ENCODE assay signal across 22 cellular contexts in genomic region chr15:48929611-48930170, GRCh38. TPM values are rescaled to one million over a fixed set of nuclear protein-coding genes. Genes with fewer than 3 reads are reported as not detected.
DNase-seq lines count a peak whose midpoint lies in the region; ATAC-seq and TF ChIP-seq lines count a peak whose summit lies in the region.
"Had no signal": no experiment of that assay in that cellular context is flagged by ENCODE, and none has a peak within 500 bp of the region (broad histone marks: within the 10 kb centered on the region; RNA-seq: fewer than 3 reads in every experiment).

No MANE protein-coding gene starts in this region.

- no peaks in the 10 kb centered on the region for H3K4me1 ChIP-seq in breast epithelium
- no peaks in the 10 kb centered on the region for H3K4me1 ChIP-seq in ascending aorta
- H3K4me1 ChIP-seq in smooth muscle cell (ENCODE audit: low read depth) = peaks cover 7% of the 10 kb centered on the region
- H3K4me1 ChIP-seq: left lung, stomach had no signal

- no peak for ATAC-seq in GM18517 (IDR thresholded peaks at IDR 0.05; ENCODE audit: unreplicated experiment)
- ATAC-seq: heart right ventricle, left lung, T-cell had no signal

- H3K36me3 ChIP-seq in breast epithelium (no peaks in the 10 kb centered on the region), ascending aorta (no peaks in the 10 kb centered on the region), smooth muscle cell (ENCODE audit: low read depth) (no peaks in the 10 kb centered on the region)
- H3K36me3 ChIP-seq: heart right ventricle, left lung, stomach, transverse colon had no signal

- H3K27me3 ChIP-seq in breast epithelium (no peaks in the 10 kb centered on the region), ascending aorta (no peaks in the 10 kb centered on the region), smooth muscle cell (ENCODE audit: low read depth) (no peaks in the 10 kb centered on the region)
- H3K27me3 ChIP-seq: heart right ventricle, stomach, transverse colon had no signal

- TF ChIP-seq POLR2A in breast epithelium (IDR thresholded peaks at IDR 0.05) = no peak

- no peaks in the 10 kb centered on the region for H3K9me3 Mint-ChIP-seq in MCF 10A (ENCODE audit: unreplicated experiment)
- H3K9me3 Mint-ChIP-seq in activated naive CD4-positive, alpha-beta T cell treated with anti-CD3 and anti-CD28 coated beads, Interleukin-2, amount 10 ng/mL, durations not matched to agents 7 days and 5 days = no peaks in the 10 kb centered on the region
- H3K9me3 Mint-ChIP-seq: brain, neural crest cell, T-cell had no signal

- no TSS peak for BruUV-seq in MCF 10A (replicated peaks; lab: Mats Ljungman, UMichigan)

- H4K20me1 ChIP-seq in smooth muscle cell (ENCODE audit: low read depth) = no peaks in the 10 kb centered on the region

- POLR2A ChIA-PET in MCF 10A (lab: Yijun Ruan, JAX) = interaction anchor here (1.2 kb wide), 1 partner anchor 52 kb away, joined by 3 read pairs; the partner anchor contains the start of gene EID1

- peak overlapping the region; percentile 26 to 31 for H3K27ac ChIP-seq in breast epithelium
- H3K27ac ChIP-seq in ascending aorta = peak overlapping the region; percentile 37 to 72
- H3K27ac ChIP-seq in smooth muscle cell (ENCODE audit: low read depth) = peak overlapping the region; percentile 17
- H3K27ac ChIP-seq: heart right ventricle, left lung, stomach, transverse colon had no signal

- TF ChIP-seq CTCF in breast epithelium (IDR thresholded peaks at IDR 0.05) = no peak
- no peak for TF ChIP-seq CTCF in MCF 10A (IDR thresholded peaks at IDR 0.05; ENCODE audit: unreplicated experiment)
- TF ChIP-seq CTCF in ascending aorta (IDR thresholded peaks at IDR 0.05) = no peak
- no peak for TF ChIP-seq CTCF in smooth muscle cell (IDR thresholded peaks at IDR 0.05; ENCODE audit: borderline replicate concordance, insufficient read depth, poor library complexity, severe bottlenecking)

- H3K4me3 Mint-ChIP-seq in MCF 10A (ENCODE audit: unreplicated experiment) = no peak overlapping the region
- H3K4me3 Mint-ChIP-seq in activated naive CD4-positive, alpha-beta T cell treated with anti-CD3 and anti-CD28 coated beads, Interleukin-2, amount 10 ng/mL, durations not matched to agents 7 days and 5 days = no peak overlapping the region
- H3K4me3 Mint-ChIP-seq: brain, neural crest cell, T-cell had no signal

- no peak overlapping the region for H3K9ac ChIP-seq in smooth muscle cell (ENCODE audit: low read depth)

- H2AFZ ChIP-seq in smooth muscle cell (ENCODE audit: low read depth) = no peak overlapping the region

- peaks cover 11% of the 10 kb centered on the region for H3K27me3 Mint-ChIP-seq in MCF 10A (ENCODE audit: insufficient read depth, unreplicated experiment)
- peaks cover 7% of the 10 kb centered on the region for H3K27me3 Mint-ChIP-seq in activated naive CD4-positive, alpha-beta T cell treated with anti-CD3 and anti-CD28 coated beads, Interleukin-2, amount 10 ng/mL, durations not matched to agents 7 days and 5 days
- H3K27me3 Mint-ChIP-seq: brain had no signal

- no peak overlapping the region for H3K27ac Mint-ChIP-seq in MCF 10A (ENCODE audit: low read depth, unreplicated experiment)
- no peak overlapping the region for H3K27ac Mint-ChIP-seq in activated naive CD4-positive, alpha-beta T cell treated with anti-CD3 and anti-CD28 coated beads, Interleukin-2, amount 10 ng/mL, durations not matched to agents 7 days and 5 days
- H3K27ac Mint-ChIP-seq: brain, T-cell had no signal

- H3K4me1 Mint-ChIP-seq in MCF 10A (ENCODE audit: insufficient read depth, unreplicated experiment) = peaks cover 12% of the 10 kb centered on the region
- H3K4me1 Mint-ChIP-seq in activated naive CD4-positive, alpha-beta T cell treated with anti-CD3 and anti-CD28 coated beads, Interleukin-2, amount 10 ng/mL, durations not matched to agents 7 days and 5 days = no peaks in the 10 kb centered on the region
- H3K4me1 Mint-ChIP-seq: T-cell had no signal

- DNase-seq in breast epithelium (ENCODE audit: low spot score in 2 of 2) = no peak
- no peak for DNase-seq in MCF 10A (ENCODE audit: unreplicated experiment)
- DNase-seq in NCI-H2081 treated with DMSO at 0.1 percent for 48 hours (lab: John Stamatoyannopoulos, UW) = peak; percentile 22
- DNase-seq in ascending aorta (ENCODE audit: low spot score in 2 of 2) = no peak
- DNase-seq in smooth muscle cell (lab: John Stamatoyannopoulos, UW; ENCODE audit: unreplicated experiment) = no peak
- DNase-seq in NCI-H345 treated with DMSO at 0.1 percent for 48 hours (lab: John Stamatoyannopoulos, UW; ENCODE audit: unreplicated experiment) = no peak
- DNase-seq in activated naive CD4-positive, alpha-beta T cell treated with anti-CD3 and anti-CD28 coated beads, Interleukin-2, amount 10 ng/mL, durations not matched to agents 7 days and 5 days = no peak
- DNase-seq: activated naive CD4-positive, alpha-beta T cell treated with anti-CD3 and anti-CD28 coated beads, Interleukin-2, amount 50 U/mL, for 16 hours; DMS 273 treated with DMSO at 0.1 percent for 48 hours; GDM1; heart right ventricle; left lung; NCI-H1048; NCI-H524; stimulated activated CD4-positive, alpha-beta T cell treated with anti-CD3 and anti-CD28 coated beads, Interleukin-4, amount 100 ng/mL, for 1 hour; stomach; T-cell; transverse colon had no signal

- no peaks in the 10 kb centered on the region for H3K9me3 ChIP-seq in breast epithelium
- no peaks in the 10 kb centered on the region for H3K9me3 ChIP-seq in ascending aorta
- H3K9me3 ChIP-seq in smooth muscle cell (replicated peaks; ENCODE audit: low read depth) = no peaks in the 10 kb centered on the region
- H3K9me3 ChIP-seq: heart right ventricle, left lung, stomach, transverse colon had no signal

- intact Hi-C loops in breast epithelium (cut with DNase I; ENCODE audit: low total_unique reads) (no loop called here), MCF 10A (cut with micrococcal nuclease) (loop anchor here (5.0 kb wide), 1 partner anchor 52 kb away; the partner anchor contains the start of gene EID1), ascending aorta (cut with DNase I) (no loop called here)

- CTCF ChIA-PET in MCF 10A (lab: Yijun Ruan, JAX) = interaction anchor here (0.6 to 1.1 kb wide), 2 partner anchors 46 to 162 kb away, joined by 3 to 4 read pairs; no protein-coding TSS in a partner anchor
- CTCF ChIA-PET in activated naive CD4-positive, alpha-beta T cell treated with anti-CD3 and anti-CD28 coated beads, Interleukin-2, amount 10 ng/mL, durations not matched to agents 7 days and 5 days (lab: Charles Lee) = no interaction called here

- no peaks in the 10 kb centered on the region for H3K79me2 ChIP-seq in smooth muscle cell (ENCODE audit: low read depth)

- H3K4me2 ChIP-seq in smooth muscle cell = no peak overlapping the region

- no peaks in the 10 kb centered on the region for H3F3A ChIP-seq in smooth muscle cell (ENCODE audit: low read depth)

- WGBS in smooth muscle cell (ENCODE audit: low lambda C conversion rate) = 88% methylated on average over 7 of the region's 7 CpGs

- H3K4me3 ChIP-seq in breast epithelium (no peak overlapping the region), ascending aorta (peak overlapping the region in 1 of 2 donors; percentile 20), smooth muscle cell (no peak overlapping the region)
- H3K4me3 ChIP-seq: coronary artery, heart right ventricle, left lung, stomach, transverse colon had no signal

- H3K36me3 Mint-ChIP-seq in MCF 10A (ENCODE audit: insufficient read depth, unreplicated experiment) = no peaks in the 10 kb centered on the region
- H3K36me3 Mint-ChIP-seq in activated naive CD4-positive, alpha-beta T cell treated with anti-CD3 and anti-CD28 coated beads, Interleukin-2, amount 10 ng/mL, durations not matched to agents 7 days and 5 days = no peaks in the 10 kb centered on the region
- H3K36me3 Mint-ChIP-seq: brain, T-cell had no signal

RNA-seq across cellular contexts. Expression of gene SHC4, which starts 34.0 kb away (rescaled TPM):
- 1 to 10 TPM in 2 of 3 donors, under 1 TPM in 1; 0.16 to 4.0 (median 1.3) TPM for total RNA-seq in breast epithelium
- 0.26 and 0.49 TPM in 2 replicates for total RNA-seq in MCF 10A (2022)
- 7.2 TPM for total RNA-seq in ascending aorta
- total RNA-seq in smooth muscle cell = 1.2 and 3.6 TPM in 2 replicates
- 0.26 and 0.39 TPM in 2 replicates for polyA plus RNA-seq in smooth muscle cell

RNA-seq across cellular contexts. Expression of gene EID1, which starts 51.8 kb away (rescaled TPM):
- total RNA-seq in breast epithelium (100 to 1,000 TPM; 204 to 266 (median 227) TPM), MCF 10A (2022) (91.3 and 110 TPM in 2 replicates), ascending aorta (247 TPM), smooth muscle cell (216 and 229 TPM in 2 replicates)
- 263 and 316 TPM in 2 replicates for polyA plus RNA-seq in smooth muscle cell
